In genomic region chr16:85025781-85026653, GRCh38 we compare ENCODE assay signal across 10 cellular contexts. TPM values are rescaled to one million over a fixed set of nuclear protein-coding genes. Genes with fewer than 3 reads are reported as not detected.
DNase-seq lines count a peak whose midpoint lies in the region; ATAC-seq and TF ChIP-seq lines count a peak whose summit lies in the region.
"Had no signal": no experiment of that assay in that cellular context is flagged by ENCODE, and none has a peak within 500 bp of the region (broad histone marks: within the 10 kb centered on the region; RNA-seq: fewer than 3 reads in every experiment).

No MANE protein-coding gene starts in this region.

- H3K36me3 ChIP-seq in suprapubic skin = no peaks in the 10 kb centered on the region
- H3K36me3 ChIP-seq: sigmoid colon had no signal

- no peaks in the 10 kb centered on the region for H3K9me3 Mint-ChIP-seq in activated T-cell treated with anti-CD3 and anti-CD28 coated beads, Interleukin-2, amount 50 U/mL, for 4 hours
- no peaks in the 10 kb centered on the region for H3K9me3 Mint-ChIP-seq in activated T-cell treated with anti-CD3 and anti-CD28 coated beads, Interleukin-2, amount 50 U/mL, for 72 hours

- peaks cover 45% of the 10 kb centered on the region for H3K4me1 ChIP-seq in suprapubic skin

- no peaks in the 10 kb centered on the region for H3K27me3 Mint-ChIP-seq in activated T-cell treated with anti-CD3 and anti-CD28 coated beads, Interleukin-2, amount 50 U/mL, for 4 hours (ENCODE audit: low read depth)
- H3K27me3 Mint-ChIP-seq in activated T-cell treated with anti-CD3 and anti-CD28 coated beads, Interleukin-2, amount 50 U/mL, for 72 hours (ENCODE audit: low read depth) = no peaks in the 10 kb centered on the region
- no peaks in the 10 kb centered on the region for H3K27me3 Mint-ChIP-seq in T-helper 17 cell

- peak overlapping the region; percentile 76 for H3K4me3 ChIP-seq in suprapubic skin

- peaks cover 39% of the 10 kb centered on the region for H3K4me1 Mint-ChIP-seq in activated T-cell treated with anti-CD3 and anti-CD28 coated beads, Interleukin-2, amount 50 U/mL, for 4 hours (ENCODE audit: low read depth)
- H3K4me1 Mint-ChIP-seq in activated T-cell treated with anti-CD3 and anti-CD28 coated beads, Interleukin-2, amount 50 U/mL, for 72 hours (ENCODE audit: low read depth) = peaks cover 47% of the 10 kb centered on the region
- peaks cover 22% of the 10 kb centered on the region for H3K4me1 Mint-ChIP-seq in T-helper 17 cell

- H3K27ac Mint-ChIP-seq in activated T-cell treated with anti-CD3 and anti-CD28 coated beads, Interleukin-2, amount 50 U/mL, for 72 hours = no peak overlapping the region
- H3K27ac Mint-ChIP-seq in T-helper 17 cell = peak overlapping the region; percentile 93

- H3K9me3 ChIP-seq in T-helper 17 cell (ENCODE audit: control insufficient read depth, low read length, poor library complexity, severe bottlenecking) = no peaks in the 10 kb centered on the region
- H3K9me3 ChIP-seq in suprapubic skin = no peaks in the 10 kb centered on the region
- H3K9me3 ChIP-seq: sigmoid colon had no signal

- H3K27me3 ChIP-seq in suprapubic skin = no peaks in the 10 kb centered on the region
- H3K27me3 ChIP-seq: sigmoid colon had no signal

- H3K4me3 Mint-ChIP-seq in activated T-cell treated with anti-CD3 and anti-CD28 coated beads, Interleukin-2, amount 50 U/mL, for 4 hours = peak overlapping the region; percentile 86
- H3K4me3 Mint-ChIP-seq in activated T-cell treated with anti-CD3 and anti-CD28 coated beads, Interleukin-2, amount 50 U/mL, for 72 hours = peak overlapping the region in 1 of 2 donors; percentile 95
- no peak overlapping the region for H3K4me3 Mint-ChIP-seq in T-helper 17 cell

- no peak for DNase-seq in activated T-cell treated with anti-CD3 and anti-CD28 coated beads, Interleukin-2, amount 50 U/mL, for 4 hours
- no peak for DNase-seq in activated T-cell treated with anti-CD3 and anti-CD28 coated beads, Interleukin-2, amount 50 U/mL, for 72 hours
- no peak for DNase-seq in T-helper 17 cell
- peak; percentile 15 for DNase-seq in kidney tubule cell (ENCODE audit: low spot score)
- no peak for DNase-seq in suprapubic skin (ENCODE audit: low spot score in 2 of 2)
- DNase-seq in NCI-H345 treated with DMSO at 0.1 percent for 48 hours (lab: John Stamatoyannopoulos, UW; ENCODE audit: unreplicated experiment) = no peak
- DNase-seq in NCI-H524 treated with DMSO at 0.1 percent for 48 hours (lab: John Stamatoyannopoulos, UW) = no peak
- no peak for DNase-seq in NCI-H69 (lab: John Stamatoyannopoulos, UW)
- DNase-seq: NCI-H1105, sigmoid colon had no signal

- no peak overlapping the region for H3K27ac ChIP-seq in suprapubic skin

- peaks cover 1% of the 10 kb centered on the region for H3K36me3 Mint-ChIP-seq in activated T-cell treated with anti-CD3 and anti-CD28 coated beads, Interleukin-2, amount 50 U/mL, for 4 hours (ENCODE audit: insufficient read depth)
- H3K36me3 Mint-ChIP-seq in activated T-cell treated with anti-CD3 and anti-CD28 coated beads, Interleukin-2, amount 50 U/mL, for 72 hours (ENCODE audit: insufficient read depth in 2 of 2) = no peaks in the 10 kb centered on the region
- no peaks in the 10 kb centered on the region for H3K36me3 Mint-ChIP-seq in T-helper 17 cell (ENCODE audit: low read depth)

- TF ChIP-seq EP300 in suprapubic skin (IDR thresholded peaks at IDR 0.05) = no peak

- TF ChIP-seq CTCF in suprapubic skin (IDR thresholded peaks at IDR 0.05) = no peak

- no peak for TF ChIP-seq POLR2A in suprapubic skin (IDR thresholded peaks at IDR 0.05)

- ATAC-seq in activated T-cell treated with anti-CD3 and anti-CD28 coated beads, Interleukin-2, amount 50 U/mL, for 4 hours = no peak
- ATAC-seq in activated T-cell treated with anti-CD3 and anti-CD28 coated beads, Interleukin-2, amount 50 U/mL, for 72 hours (replicated peaks in 1 of 2) = no peak
- ATAC-seq in T-helper 17 cell = no peak

- WGBS in suprapubic skin = 70% methylated on average over 8 of the region's 8 CpGs

RNA-seq across cellular contexts. Expression of gene KIAA0513, which starts 1.6 kb away (rescaled TPM):
- 10 to 100 TPM; 13.6 to 19.6 (median 17.6) TPM for total RNA-seq in activated T-cell treated with anti-CD3 and anti-CD28 coated beads, Interleukin-2, amount 50 U/mL, for 4 hours
- 10 to 100 TPM; 10.6 to 14.5 TPM for total RNA-seq in activated T-cell treated with anti-CD3 and anti-CD28 coated beads, Interleukin-2, amount 50 U/mL, for 72 hours
- total RNA-seq in T-helper 17 cell (10 to 100 TPM in 1 of 2 donors, 1 to 10 TPM in 1; 8.1 to 35.0 TPM), suprapubic skin (10 to 100 TPM; 23.7 to 32.3 (median 26.6) TPM)

RNA-seq across cellular contexts. Expression of gene ZDHHC7, which starts 14.7 kb away (rescaled TPM):
- total RNA-seq in activated T-cell treated with anti-CD3 and anti-CD28 coated beads, Interleukin-2, amount 50 U/mL, for 4 hours = 10 to 100 TPM; 27.2 to 34.6 (median 31.8) TPM
- 10 to 100 TPM; 27.5 to 33.7 TPM for total RNA-seq in activated T-cell treated with anti-CD3 and anti-CD28 coated beads, Interleukin-2, amount 50 U/mL, for 72 hours
- total RNA-seq in T-helper 17 cell (10 to 100 TPM; 35.4 to 46.6 TPM), suprapubic skin (10 to 100 TPM; 45.9 to 65.5 (median 54.3) TPM)
